1 cellular context compared by ENCODE assay signal in genomic region chr6:145734486-145735355, GRCh38.
TF ChIP-seq lines count a peak whose summit lies in the region.

No MANE protein-coding gene starts in this region.

TF ChIP-seq in HEK293, 187 proteins besides CTCF, POLR2A, EP300 and RAD21 (continued from another document and continues in another):
- no peak for TF ChIP-seq ZNF548 (tag by site-specific recombination; IDR thresholded peaks at IDR 0.05)
- TF ChIP-seq ZNF571 (tag by site-specific recombination; IDR thresholded peaks at IDR 0.05) = no peak
- TF ChIP-seq ZNF560 (tag by site-specific recombination; IDR thresholded peaks at IDR 0.05; ENCODE audit: borderline replicate concordance) = no peak
- no peak for TF ChIP-seq ZNF16 (tag by site-specific recombination; IDR thresholded peaks at IDR 0.05; ENCODE audit: low read depth)
- no peak for TF ChIP-seq PRDM2 (tag by site-specific recombination; IDR thresholded peaks at IDR 0.05; ENCODE audit: borderline replicate concordance)
- TF ChIP-seq SP7 (tag by site-specific recombination; IDR thresholded peaks at IDR 0.05) = peak; percentile 78
- no peak for TF ChIP-seq ZNF223 (tag by site-specific recombination; IDR thresholded peaks at IDR 0.05)
- no peak for TF ChIP-seq ZNF18 (tag by site-specific recombination; IDR thresholded peaks at IDR 0.05)
- no peak for TF ChIP-seq ZNF623 (tag by site-specific recombination; IDR thresholded peaks at IDR 0.05)
- TF ChIP-seq KLF10 (tag by site-specific recombination; IDR thresholded peaks at IDR 0.05) = peak; percentile 69
- no peak for TF ChIP-seq ZNF624 (tag by site-specific recombination; IDR thresholded peaks at IDR 0.05)
- peak; percentile 83 for TF ChIP-seq EGR2 (tag by site-specific recombination; IDR thresholded peaks at IDR 0.05; ENCODE audit: low read depth)
- peak; percentile 97 for TF ChIP-seq IKZF3 (tag by site-specific recombination; IDR thresholded peaks at IDR 0.05)
- TF ChIP-seq PRDM4 (tag by site-specific recombination; IDR thresholded peaks at IDR 0.05) = no peak
- no peak for TF ChIP-seq AEBP2 (tag by site-specific recombination; IDR thresholded peaks at IDR 0.05; ENCODE audit: borderline replicate concordance)
- TF ChIP-seq HIC1 (tag by site-specific recombination; IDR thresholded peaks at IDR 0.05) = peak; percentile 96
- TF ChIP-seq ZNF777 (tag by site-specific recombination; IDR thresholded peaks at IDR 0.05; ENCODE audit: borderline replicate concordance) = no peak
- no peak for TF ChIP-seq ZNF175 (tag by site-specific recombination; IDR thresholded peaks at IDR 0.05)
- no peak for TF ChIP-seq HOXD13 (CRISPR knock-in tag; IDR thresholded peaks at IDR 0.05; ENCODE audit: borderline replicate concordance)
- TF ChIP-seq ZNF146 (tag by site-specific recombination; IDR thresholded peaks at IDR 0.05) = 0 out of 2 replicates have a peak, but pooled peaks have one; percentile 6
- TF ChIP-seq REST (tag by site-specific recombination; IDR thresholded peaks at IDR 0.05) = 0 out of 2 replicates have a peak, but pooled peaks have one; percentile 24
- TF ChIP-seq ZBTB21 (tag by site-specific recombination; IDR thresholded peaks at IDR 0.05) = peak; percentile 55; the same call in 1 of the 2 replicates
- peak; percentile 93 for TF ChIP-seq ZBTB48 (tag by site-specific recombination; IDR thresholded peaks at IDR 0.05)
- TF ChIP-seq ZNF596 (tag by site-specific recombination; IDR thresholded peaks at IDR 0.05) = no peak
- peak; percentile 93 for TF ChIP-seq ZBTB26 (tag by site-specific recombination; optimal IDR thresholded peaks at IDR 0.05)
- TF ChIP-seq KLF1 (tag by site-specific recombination; IDR thresholded peaks at IDR 0.05) = no peak
- TF ChIP-seq ELK4 (IDR thresholded peaks at IDR 0.05; ENCODE audit: borderline replicate concordance, low read depth, low read length) = no peak
- TF ChIP-seq ZNF350 (tag by site-specific recombination; IDR thresholded peaks at IDR 0.05) = no peak
- peak; percentile 91; the same call in 1 of the 2 replicates for TF ChIP-seq ZFP37 (tag by site-specific recombination; IDR thresholded peaks at IDR 0.05)
- TF ChIP-seq SCRT2 (tag by site-specific recombination; IDR thresholded peaks at IDR 0.05) = peak; percentile 78
- TF ChIP-seq ZBTB44 (tag by site-specific recombination; IDR thresholded peaks at IDR 0.05) = no peak
- peak; percentile 78; the same call in 1 of the 2 replicates for TF ChIP-seq ZNF76 (tag by site-specific recombination; IDR thresholded peaks at IDR 0.05; ENCODE audit: borderline replicate concordance, low read depth)
- TF ChIP-seq ZNF157 (tag by site-specific recombination; IDR thresholded peaks at IDR 0.05) = no peak
- no peak for TF ChIP-seq ZNF202 (tag by site-specific recombination; IDR thresholded peaks at IDR 0.05; ENCODE audit: borderline replicate concordance)
- TF ChIP-seq ZNF266 (tag by site-specific recombination; IDR thresholded peaks at IDR 0.05; ENCODE audit: low read depth) = no peak
- no peak for TF ChIP-seq ZNF585B (tag by site-specific recombination; IDR thresholded peaks at IDR 0.05)
